Comparison of ENCODE assay signal across 12 cellular contexts in genomic region chr11:86483591-86484163, GRCh38.
DNase-seq lines count a peak whose midpoint lies in the region; ATAC-seq and TF ChIP-seq lines count a peak whose summit lies in the region.
"Had no signal": no experiment of that assay in that cellular context is flagged by ENCODE, and none has a peak within 500 bp of the region (broad histone marks: within the 10 kb centered on the region; RNA-seq: fewer than 3 reads in every experiment).

No MANE protein-coding gene starts in this region.

- no peak overlapping the region for H2AFZ ChIP-seq in ACC112 (ENCODE audit: low read length, unreplicated experiment)

- H3K36me3 ChIP-seq in ACC112 (ENCODE audit: insufficient read depth, low read length) (no peaks in the 10 kb centered on the region), SJSA1 (no peaks in the 10 kb centered on the region)

- H3K4me1 ChIP-seq in ACC112 (ENCODE audit: control insufficient read depth, insufficient read depth, low read length, unreplicated experiment) = peaks cover 52% of the 10 kb centered on the region
- H3K4me1 ChIP-seq in SJSA1 (replicated peaks) = peaks cover 31% of the 10 kb centered on the region
- peaks cover 23% of the 10 kb centered on the region for H3K4me1 ChIP-seq in foreskin keratinocyte

- H3K79me2 ChIP-seq in ACC112 (ENCODE audit: control insufficient read depth, insufficient read depth, low read length, unreplicated experiment) = no peaks in the 10 kb centered on the region

- H3K27me3 Mint-ChIP-seq in progenitor cell of endocrine pancreas = peaks cover 3% of the 10 kb centered on the region
- H3K27me3 Mint-ChIP-seq: activated CD4-positive, alpha-beta memory T cell treated with anti-CD3 and anti-CD28 coated beads for 36 hours had no signal

- DNase-seq in SJSA1 (ENCODE audit: low read depth in 1 of 2, low spot score in 2 of 2) (peak in 1 of 2 experiments; percentile 53), foreskin keratinocyte (no peak), progenitor cell of endocrine pancreas (ENCODE audit: low spot score, unreplicated experiment) (no peak), left lobe of liver (ENCODE audit: low spot score) (no peak), HUDEP-2 (lab: John Stamatoyannopoulos, UW; ENCODE audit: unreplicated experiment in 76 of 76) (no peak), NOMO-1 treated with dmso at 0.1 percent for 144 hours (lab: John Stamatoyannopoulos, UW; ENCODE audit: unreplicated experiment) (no peak)
- DNase-seq in stimulated activated CD4-positive, alpha-beta T cell treated with anti-CD3 and anti-CD28 coated beads, Interleukin-12 subunit alpha, Interleukin-12 subunit beta, amount 100 ng/mL, for 4 hours = no peak
- DNase-seq: activated CD4-positive, alpha-beta memory T cell treated with anti-CD3 and anti-CD28 coated beads for 36 hours; activated effector memory CD4-positive, alpha-beta T cell treated with anti-CD3 and anti-CD28 coated beads, Interleukin-2, amount 50 U/mL, for 16 hours; DMS153; mucosa of descending colon had no signal

- no peaks in the 10 kb centered on the region for H3K9me3 ChIP-seq in SJSA1 (replicated peaks)
- H3K9me3 ChIP-seq: mucosa of descending colon had no signal

- TF ChIP-seq CTCF in foreskin keratinocyte (conservative IDR thresholded peaks at IDR 0.05) (no peak), progenitor cell of endocrine pancreas (IDR thresholded peaks at IDR 0.05; ENCODE audit: unreplicated experiment) (no peak)

- H3K27me3 ChIP-seq in ACC112 (ENCODE audit: insufficient read depth, low read length) (no peaks in the 10 kb centered on the region), SJSA1 (replicated peaks) (no peaks in the 10 kb centered on the region), foreskin keratinocyte (no peaks in the 10 kb centered on the region)

- H3K9me3 Mint-ChIP-seq in progenitor cell of endocrine pancreas (ENCODE audit: low read depth) = no peaks in the 10 kb centered on the region
- H3K9me3 Mint-ChIP-seq: activated CD4-positive, alpha-beta memory T cell treated with anti-CD3 and anti-CD28 coated beads for 36 hours had no signal

- no peaks in the 10 kb centered on the region for H3K36me3 Mint-ChIP-seq in progenitor cell of endocrine pancreas (ENCODE audit: insufficient read depth)
- H3K36me3 Mint-ChIP-seq: activated CD4-positive, alpha-beta memory T cell treated with anti-CD3 and anti-CD28 coated beads for 36 hours had no signal

- H3K4me1 Mint-ChIP-seq in progenitor cell of endocrine pancreas (ENCODE audit: low read depth) = peaks cover 22% of the 10 kb centered on the region

- no peak overlapping the region for H3K4me3 Mint-ChIP-seq in progenitor cell of endocrine pancreas (ENCODE audit: low read depth)
- H3K4me3 Mint-ChIP-seq: activated CD4-positive, alpha-beta memory T cell treated with anti-CD3 and anti-CD28 coated beads for 36 hours had no signal

- ATAC-seq in foreskin keratinocyte = no peak
- ATAC-seq in left lobe of liver = no peak

- peak overlapping the region; percentile 96 for H3K27ac ChIP-seq in ACC112 (ENCODE audit: low read depth, low read length)
- peak overlapping the region; percentile 81 for H3K27ac ChIP-seq in SJSA1
- peak overlapping the region; percentile 37 for H3K27ac ChIP-seq in foreskin keratinocyte

- H3K4me3 ChIP-seq in ACC112 (ENCODE audit: low read depth, low read length) = no peak overlapping the region
- no peak overlapping the region for H3K4me3 ChIP-seq in SJSA1
- H3K4me3 ChIP-seq: mucosa of descending colon had no signal

- peak overlapping the region; percentile 63 for H3K27ac Mint-ChIP-seq in progenitor cell of endocrine pancreas
- H3K27ac Mint-ChIP-seq: activated CD4-positive, alpha-beta memory T cell treated with anti-CD3 and anti-CD28 coated beads for 36 hours had no signal

Comparison
In these comparisons a context has a peak if more than half of its experiments do, and no peak if none do; other contexts are left out.
1. H3K27ac ChIP-seq: peak in every context shown above with its lines; median percentile 96 in ACC112; 81 in SJSA1; 37 in foreskin keratinocyte.